ENCODE assay signal across 8 cellular contexts in the genomic region with DNA sequence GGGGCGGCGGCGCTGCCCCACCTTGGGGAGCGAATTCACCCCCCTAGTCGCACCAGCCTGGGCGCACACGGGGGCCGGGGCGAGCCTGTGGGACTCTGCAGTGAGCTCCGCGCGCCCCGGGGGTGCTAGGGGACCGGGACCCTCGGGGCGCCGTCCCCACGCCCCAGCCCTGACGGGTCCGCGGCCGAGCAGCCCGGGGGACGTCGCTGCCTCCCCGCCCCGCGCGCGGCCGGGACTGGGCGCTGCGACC. TPM values are rescaled to one million over a fixed set of nuclear protein-coding genes. Genes with fewer than 3 reads are reported as not detected.
DNase-seq lines count a peak whose midpoint lies in the region; ATAC-seq and TF ChIP-seq lines count a peak whose summit lies in the region.

No MANE protein-coding gene starts in this region.

- in situ Hi-C loops in GM13977 (cut with MboI; ENCODE audit: low pct_unique_long_range_greater_than_20kb, low sequenced_read_pairs, unreplicated experiment), result loop anchor here (25.0 kb wide), 1 partner anchor 702 kb away; the partner anchor contains the start of gene ATP5PO

- peaks cover 10% of the 10 kb centered on the region; the same call in 2 of the 3 replicates for H3K4me1 Mint-ChIP-seq in GM23338
- peaks cover 19% of the 10 kb centered on the region for H3K4me1 Mint-ChIP-seq in stimulated activated effector memory CD8-positive, alpha-beta T cell treated with anti-CD3 and anti-CD28 coated beads, Interleukin-12 subunit alpha, Interleukin-12 subunit beta, amount 100 ng/mL, for 72 hours

- H2AFZ ChIP-seq in GM23338, result peak overlapping the region; percentile 85

- no peaks in the 10 kb centered on the region for H3K9me3 ChIP-seq in right cardiac atrium (ENCODE audit: control insufficient read depth, low read length)

- under 1% methylated on average over 33 of the region's 33 CpGs for whole genome bisulfite sequencing in right cardiac atrium

- peak overlapping the region; percentile 63 for H3K4me3 ChIP-seq in GM23338
- peak overlapping the region; percentile 69 for H3K4me3 ChIP-seq in right cardiac atrium (ENCODE audit: low read length)

- no peaks in the 10 kb centered on the region for H3K79me2 ChIP-seq in GM23338 (replicated peaks; ENCODE audit: insufficient read depth)

- intact Hi-C loops in right cardiac atrium (cut with DNase I), result loop anchor here in 1 of 4 donors (5.0 kb wide), 1 partner anchor 87 kb away; no protein-coding TSS in a partner anchor

- ATAC-seq in GM23338, result peak; percentile 8; the same call in 2 of the 3 replicates
- peak; percentile 4 to 5 for ATAC-seq in right cardiac atrium
- ATAC-seq in stimulated activated effector memory CD8-positive, alpha-beta T cell treated with anti-CD3 and anti-CD28 coated beads, Interleukin-12 subunit alpha, Interleukin-12 subunit beta, amount 100 ng/mL, for 72 hours, result peak; percentile 25

- H3K27me3 ChIP-seq in GM23338 (ENCODE audit: insufficient read depth) (peaks cover 29% of the 10 kb centered on the region), right cardiac atrium (ENCODE audit: control insufficient read depth, insufficient read depth) (no peaks in the 10 kb centered on the region)

- DNase-seq in GM23338 (ENCODE audit: low spot score), result no peak
- no peak for DNase-seq in right cardiac atrium
- no peak for DNase-seq in stimulated activated effector memory CD8-positive, alpha-beta T cell treated with anti-CD3 and anti-CD28 coated beads, Interleukin-12 subunit alpha, Interleukin-12 subunit beta, amount 100 ng/mL, for 72 hours (ENCODE audit: low spot score in 2 of 2)
- no peak for DNase-seq in NCI-H1417 treated with DMSO at 0.1 percent for 48 hours (lab: John Stamatoyannopoulos, UW)
- no peak for DNase-seq in amygdala (lab: John Stamatoyannopoulos, UW)
- DNase-seq in GM13977 (ENCODE audit: low spot score), result no peak
- no peak for DNase-seq in AML-193 (lab: John Stamatoyannopoulos, UW)

- H3K27me3 Mint-ChIP-seq in GM23338 (ENCODE audit: insufficient read depth, low read depth, poor library complexity), result peaks cover 26% of the 10 kb centered on the region

- H3K36me3 Mint-ChIP-seq in GM23338 (ENCODE audit: low read depth), result no peaks in the 10 kb centered on the region
- no peaks in the 10 kb centered on the region for H3K36me3 Mint-ChIP-seq in stimulated activated effector memory CD8-positive, alpha-beta T cell treated with anti-CD3 and anti-CD28 coated beads, Interleukin-12 subunit alpha, Interleukin-12 subunit beta, amount 100 ng/mL, for 72 hours

- H3K36me3 ChIP-seq in GM23338 (ENCODE audit: insufficient read depth), result no peaks in the 10 kb centered on the region

- H4K20me1 ChIP-seq in GM23338 (replicated peaks; ENCODE audit: insufficient read depth), result no peaks in the 10 kb centered on the region; the same call in 1 of the 2 replicates

- H3K9me3 Mint-ChIP-seq in GM23338, result no peaks in the 10 kb centered on the region
- no peaks in the 10 kb centered on the region for H3K9me3 Mint-ChIP-seq in stimulated activated effector memory CD8-positive, alpha-beta T cell treated with anti-CD3 and anti-CD28 coated beads, Interleukin-12 subunit alpha, Interleukin-12 subunit beta, amount 100 ng/mL, for 72 hours

- H3K4me2 ChIP-seq in GM23338, result peak overlapping the region; percentile 86

- H3K27ac ChIP-seq in GM23338 (ENCODE audit: low read depth) (no peak overlapping the region), VCaP (peak overlapping the region; percentile 70; the same call in 1 of the 2 replicates), right cardiac atrium (ENCODE audit: low read length) (no peak overlapping the region)

- TF ChIP-seq CTCF in GM23338 (conservative IDR thresholded peaks at IDR 0.05; ENCODE audit: low read depth in 2 of 2) (no peak), VCaP (conservative IDR thresholded peaks at IDR 0.05) (no peak), GM13977 (IDR thresholded peaks at IDR 0.05; ENCODE audit: extremely low read depth, insufficient read depth, missing control alignments) (no peak)

- no peaks in the 10 kb centered on the region for H3K9me2 ChIP-seq in GM23338 (ENCODE audit: insufficient read depth)

- H3F3A ChIP-seq in GM23338 (replicated peaks; ENCODE audit: low read depth), result no peaks in the 10 kb centered on the region

- H3K4me3 Mint-ChIP-seq in GM23338, result peak overlapping the region; percentile 80
- H3K4me3 Mint-ChIP-seq in stimulated activated effector memory CD8-positive, alpha-beta T cell treated with anti-CD3 and anti-CD28 coated beads, Interleukin-12 subunit alpha, Interleukin-12 subunit beta, amount 100 ng/mL, for 72 hours, result peak overlapping the region; percentile 77

- H3K4me1 ChIP-seq in GM23338 (ENCODE audit: insufficient read depth) (0 out of 2 replicates have a peak, but pooled peaks cover 6% of the 10 kb centered on the region), right cardiac atrium (ENCODE audit: control insufficient read depth, insufficient read depth, low read length) (peaks cover 7% of the 10 kb centered on the region)

- no peak overlapping the region for H3K27ac Mint-ChIP-seq in GM23338
- no peak overlapping the region for H3K27ac Mint-ChIP-seq in stimulated activated effector memory CD8-positive, alpha-beta T cell treated with anti-CD3 and anti-CD28 coated beads, Interleukin-12 subunit alpha, Interleukin-12 subunit beta, amount 100 ng/mL, for 72 hours

TF ChIP-seq in GM23338, 12 proteins besides CTCF, POLR2A, EP300 and RAD21 (continues in another document):
- TF ChIP-seq NANOG (IDR thresholded peaks at IDR 0.05; ENCODE audit: borderline replicate concordance) (no peak), JUNB (IDR thresholded peaks at IDR 0.05; ENCODE audit: unreplicated experiment) (no peak), EZH2phosphoT487 (IDR thresholded peaks at IDR 0.05; ENCODE audit: unreplicated experiment) (no peak), POLR2AphosphoS5 (IDR thresholded peaks at IDR 0.05; ENCODE audit: low read depth) (no peak)
- TF ChIP-seq, protein P1, sequence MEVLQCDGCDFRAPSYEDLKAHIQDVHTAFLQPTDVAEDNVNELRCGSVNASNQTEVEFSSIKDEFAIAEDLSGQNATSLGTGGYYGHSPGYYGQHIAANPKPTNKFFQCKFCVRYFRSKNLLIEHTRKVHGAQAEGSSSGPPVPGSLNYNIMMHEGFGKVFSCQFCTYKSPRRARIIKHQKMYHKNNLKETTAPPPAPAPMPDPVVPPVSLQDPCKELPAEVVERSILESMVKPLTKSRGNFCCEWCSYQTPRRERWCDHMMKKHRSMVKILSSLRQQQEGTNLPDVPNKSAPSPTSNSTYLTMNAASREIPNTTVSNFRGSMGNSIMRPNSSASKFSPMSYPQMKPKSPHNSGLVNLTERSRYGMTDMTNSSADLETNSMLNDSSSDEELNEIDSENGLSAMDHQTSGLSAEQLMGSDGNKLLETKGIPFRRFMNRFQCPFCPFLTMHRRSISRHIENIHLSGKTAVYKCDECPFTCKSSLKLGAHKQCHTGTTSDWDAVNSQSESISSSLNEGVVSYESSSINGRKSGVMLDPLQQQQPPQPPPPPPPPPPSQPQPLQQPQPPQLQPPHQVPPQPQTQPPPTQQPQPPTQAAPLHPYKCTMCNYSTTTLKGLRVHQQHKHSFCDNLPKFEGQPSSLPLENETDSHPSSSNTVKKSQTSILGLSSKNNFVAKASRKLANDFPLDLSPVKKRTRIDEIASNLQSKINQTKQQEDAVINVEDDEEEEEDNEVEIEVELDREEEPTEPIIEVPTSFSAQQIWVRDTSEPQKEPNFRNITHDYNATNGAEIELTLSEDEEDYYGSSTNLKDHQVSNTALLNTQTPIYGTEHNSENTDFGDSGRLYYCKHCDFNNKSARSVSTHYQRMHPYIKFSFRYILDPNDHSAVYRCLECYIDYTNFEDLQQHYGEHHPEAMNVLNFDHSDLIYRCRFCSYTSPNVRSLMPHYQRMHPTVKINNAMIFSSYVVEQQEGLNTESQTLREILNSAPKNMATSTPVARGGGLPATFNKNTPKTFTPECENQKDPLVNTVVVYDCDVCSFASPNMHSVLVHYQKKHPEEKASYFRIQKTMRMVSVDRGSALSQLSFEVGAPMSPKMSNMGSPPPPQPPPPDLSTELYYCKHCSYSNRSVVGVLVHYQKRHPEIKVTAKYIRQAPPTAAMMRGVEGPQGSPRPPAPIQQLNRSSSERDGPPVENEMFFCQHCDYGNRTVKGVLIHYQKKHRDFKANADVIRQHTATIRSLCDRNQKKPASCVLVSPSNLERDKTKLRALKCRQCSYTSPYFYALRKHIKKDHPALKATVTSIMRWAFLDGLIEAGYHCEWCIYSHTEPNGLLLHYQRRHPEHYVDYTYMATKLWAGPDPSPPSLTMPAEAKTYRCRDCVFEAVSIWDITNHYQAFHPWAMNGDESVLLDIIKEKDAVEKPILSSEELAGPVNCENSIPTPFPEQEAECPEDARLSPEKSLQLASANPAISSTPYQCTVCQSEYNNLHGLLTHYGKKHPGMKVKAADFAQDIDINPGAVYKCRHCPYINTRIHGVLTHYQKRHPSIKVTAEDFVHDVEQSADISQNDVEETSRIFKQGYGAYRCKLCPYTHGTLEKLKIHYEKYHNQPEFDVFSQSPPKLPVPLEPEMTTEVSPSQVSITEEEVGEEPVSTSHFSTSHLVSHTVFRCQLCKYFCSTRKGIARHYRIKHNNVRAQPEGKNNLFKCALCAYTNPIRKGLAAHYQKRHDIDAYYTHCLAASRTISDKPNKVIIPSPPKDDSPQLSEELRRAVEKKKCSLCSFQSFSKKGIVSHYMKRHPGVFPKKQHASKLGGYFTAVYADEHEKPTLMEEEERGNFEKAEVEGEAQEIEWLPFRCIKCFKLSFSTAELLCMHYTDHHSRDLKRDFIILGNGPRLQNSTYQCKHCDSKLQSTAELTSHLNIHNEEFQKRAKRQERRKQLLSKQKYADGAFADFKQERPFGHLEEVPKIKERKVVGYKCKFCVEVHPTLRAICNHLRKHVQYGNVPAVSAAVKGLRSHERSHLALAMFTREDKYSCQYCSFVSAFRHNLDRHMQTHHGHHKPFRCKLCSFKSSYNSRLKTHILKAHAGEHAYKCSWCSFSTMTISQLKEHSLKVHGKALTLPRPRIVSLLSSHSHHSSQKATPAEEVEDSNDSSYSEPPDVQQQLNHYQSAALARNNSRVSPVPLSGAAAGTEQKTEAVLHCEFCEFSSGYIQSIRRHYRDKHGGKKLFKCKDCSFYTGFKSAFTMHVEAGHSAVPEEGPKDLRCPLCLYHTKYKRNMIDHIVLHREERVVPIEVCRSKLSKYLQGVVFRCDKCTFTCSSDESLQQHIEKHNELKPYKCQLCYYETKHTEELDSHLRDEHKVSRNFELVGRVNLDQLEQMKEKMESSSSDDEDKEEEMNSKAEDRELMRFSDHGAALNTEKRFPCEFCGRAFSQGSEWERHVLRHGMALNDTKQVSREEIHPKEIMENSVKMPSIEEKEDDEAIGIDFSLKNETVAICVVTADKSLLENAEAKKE (CRISPR knock-in tag; IDR thresholded peaks at IDR 0.05), result no peak

RNA-seq across cellular contexts. Expression of gene RCAN1, which starts 0.5 kb away (rescaled TPM):
- 4.9 and 5.2 TPM in 2 replicates for total RNA-seq in GM23338 (2014; rRNA removed; shearing (Covaris generic))
- polyA plus RNA-seq in GM23338 (2016; fragmentation: Nextera tagmentation; extraction: Ambion mirVana) (3.7 and 4.2 TPM in 2 replicates), right cardiac atrium (32.4 TPM)
- 10 to 100 TPM; 26.7 to 39.7 (median 30.7) TPM for total RNA-seq in right cardiac atrium

RNA-seq across cellular contexts. Expression of gene CLIC6, which starts 54.4 kb away (rescaled TPM):
- 1.2 and 1.5 TPM in 2 replicates for total RNA-seq in GM23338 (2014; rRNA removed; shearing (Covaris generic))
- polyA plus RNA-seq in GM23338 (2016; fragmentation: Nextera tagmentation; extraction: Ambion mirVana), result 0.92 and 1.1 TPM in 2 replicates
- total RNA-seq in right cardiac atrium, result 10 to 100 TPM in 3 of 4 donors, 1 to 10 TPM in 1; 7.1 to 13.7 (median 12.8) TPM
- 6.1 TPM for polyA plus RNA-seq in right cardiac atrium
